Comparison of ENCODE assay signal across 8 cellular contexts in genomic region chr4:183504064-183504929, GRCh38. TPM values are rescaled to one million over a fixed set of nuclear protein-coding genes. Genes with fewer than 3 reads are reported as not detected.
DNase-seq lines count a peak whose midpoint lies in the region; TF ChIP-seq lines count a peak whose summit lies in the region.

No MANE protein-coding gene starts in this region.

- WGBS in testis, 2 donors = 0% methylated on average over 17 to 18 of the region's 106 CpGs

- in situ Hi-C loops in SK-MEL-5 (cut with HindIII; ENCODE audit: low pct_unique_long_range_greater_than_20kb, low sequenced_read_pairs) = no loop called here

- intact Hi-C loops in testis (cut with DNase I; ENCODE audit: low total_unique reads) = no loop called here

- TF ChIP-seq POLR2A in testis (IDR thresholded peaks at IDR 0.05) = peak; percentile 51

- H3K9me3 ChIP-seq in testis = no peaks in the 10 kb centered on the region

- H3K4me1 ChIP-seq in testis = peaks cover 21% of the 10 kb centered on the region

- no peaks in the 10 kb centered on the region for H3K27me3 ChIP-seq in testis

- H3K4me3 ChIP-seq in HFF-Myc (replicated peaks; ENCODE audit: low read depth, low read length) (peak overlapping the region; percentile 88), testis (peak overlapping the region; percentile 91 to 94)

- peak; percentile 7 for TF ChIP-seq CTCF in HFF-Myc (IDR thresholded peaks at IDR 0.05; ENCODE audit: low read depth, low read length, missing control alignments)
- TF ChIP-seq CTCF in testis (IDR thresholded peaks at IDR 0.05) = peak in 1 of 3 experiments; percentile 26

- peak overlapping the region; percentile 97 to 99 for H3K27ac ChIP-seq in testis

- H3K36me3 ChIP-seq in testis (ENCODE audit: low read depth, missing control alignments) = no peaks in the 10 kb centered on the region

- DNase-seq in GM04504 (ENCODE audit: low read depth) (peak; percentile 96), HFF-Myc (ENCODE audit: extremely low read depth, low read depth) (peak; percentile 77), MV-4-11 (lab: John Stamatoyannopoulos, UW) (peak; percentile 96), SK-MEL-5 (ENCODE audit: low read depth, low spot score) (peak; percentile 97), germinal center (ENCODE audit: low spot score) (peak; percentile 95), occipital lobe (lab: John Stamatoyannopoulos, UW) (peak; percentile 98), testis (peak; percentile 98)
- peak; percentile 100 for DNase-seq in activated naive CD4-positive, alpha-beta T cell treated with anti-CD3 and anti-CD28 coated beads, Interleukin-2, amount 50 U/mL, for 16 hours

RNA-seq across cellular contexts. Expression of gene ING2, which starts 0.6 kb away (rescaled TPM):
- total RNA-seq in SK-MEL-5 (2014; rRNA removed; shearing (Covaris generic)) = 9.0 and 9.7 TPM in 2 replicates
- 14.0 and 16.0 TPM in 2 replicates for polyA plus RNA-seq in SK-MEL-5 (2015; cell fraction: cytosol; rRNA removed)
- 3.8 and 5.3 TPM in 2 replicates for polyA plus RNA-seq in SK-MEL-5 (2015; cell fraction: nucleus; rRNA removed)
- 26.4 TPM for total RNA-seq in occipital lobe
- 10 to 100 TPM; 47.2 to 47.3 TPM for total RNA-seq in testis
- polyA plus RNA-seq in testis (ENCODE audit: insufficient read depth, low read depth, low replicate concordance) = 38.0 TPM

RNA-seq across cellular contexts. Expression of gene CDKN2AIP, which starts 59.9 kb away (rescaled TPM):
- 14.2 and 15.6 TPM in 2 replicates for total RNA-seq in SK-MEL-5 (2014; rRNA removed; shearing (Covaris generic))
- 13.4 and 18.6 TPM in 2 replicates for polyA plus RNA-seq in SK-MEL-5 (2015; cell fraction: cytosol; rRNA removed)
- 21.4 and 25.2 TPM in 2 replicates for polyA plus RNA-seq in SK-MEL-5 (2015; cell fraction: nucleus; rRNA removed)
- total RNA-seq in occipital lobe (28.5 TPM), testis (10 to 100 TPM; 37.4 to 38.7 TPM)
- polyA plus RNA-seq in testis (ENCODE audit: insufficient read depth, low read depth, low replicate concordance) = 32.7 TPM

Comparison
In these comparisons a context has a peak if more than half of its experiments do, and no peak if none do; other contexts are left out.
1. Peak in every context shown above with its lines: DNase-seq, H3K4me3 ChIP-seq and H3K27ac ChIP-seq.